18 cellular contexts compared by ENCODE assay signal in genomic region chr3:140204271-140204984, GRCh38.
DNase-seq lines count a peak whose midpoint lies in the region; ATAC-seq and TF ChIP-seq lines count a peak whose summit lies in the region.
"Had no signal": no experiment of that assay in that cellular context is flagged by ENCODE, and none has a peak within 500 bp of the region (broad histone marks: within the 10 kb centered on the region; RNA-seq: fewer than 3 reads in every experiment).

No MANE protein-coding gene starts in this region.

- H3K4me1 ChIP-seq in HUES6 (ENCODE audit: control insufficient read depth, insufficient read depth, low read length), result peaks cover 38% of the 10 kb centered on the region
- H3K4me1 ChIP-seq in iPS DF 6.9 (ENCODE audit: control insufficient read depth, insufficient read depth, low read length), result peaks cover 17% of the 10 kb centered on the region
- peaks cover 50% of the 10 kb centered on the region for H3K4me1 ChIP-seq in BE2C

- POLR2A ChIA-PET in WTC11 (lab: Charles Lee), result no interaction called here

- no peaks in the 10 kb centered on the region for H3K36me3 ChIP-seq in HUES6 (ENCODE audit: control insufficient read depth, insufficient read depth, low read length)
- no peaks in the 10 kb centered on the region for H3K36me3 ChIP-seq in iPS DF 6.9 (ENCODE audit: control insufficient read depth, insufficient read depth, low read length)
- no peaks in the 10 kb centered on the region for H3K36me3 ChIP-seq in BE2C

- CTCF ChIA-PET in WTC11 (lab: Charles Lee), result interaction anchor here (0.6 to 1.5 kb wide), 3 partner anchors 16 to 1091 kb away, joined by 3 to 4 read pairs (median 3); no protein-coding TSS in a partner anchor

- DNase-seq in ELF-1 (ENCODE audit: low read depth, low spot score), result peak; percentile 12
- DNase-seq in WTC11 (ENCODE audit: low spot score), result no peak
- peak; percentile 33 for DNase-seq in iPS DF 6.9 (ENCODE audit: low read depth, low spot score)
- no peak for DNase-seq in GM10266 (ENCODE audit: extremely low spot score)
- DNase-seq in T-helper 17 cell, result no peak
- no peak for DNase-seq in BE2C
- DNase-seq: AML-193; Calu3; CD8-positive, alpha-beta memory T cell; GM23248; KBM-7; MM.1S; NCI-H524 treated with DMSO at 0.1 percent for 48 hours; SIG-M5; SK-N-SH had no signal

- TF ChIP-seq CTCF in WTC11 (IDR thresholded peaks at IDR 0.05), result no peak
- no peak for TF ChIP-seq CTCF in GM10266 (IDR thresholded peaks at IDR 0.05; ENCODE audit: control insufficient read depth, insufficient read depth, low read depth, missing control alignments)
- no peak for TF ChIP-seq CTCF in BE2C (IDR thresholded peaks at IDR 0.05; ENCODE audit: low read depth, low read length)

- H3K27ac Mint-ChIP-seq in WTC11 (peak overlapping the region; percentile 85), T-helper 17 cell (no peak overlapping the region)
- H3K27ac Mint-ChIP-seq: CD8-positive, alpha-beta memory T cell had no signal

- H3K4me1 Mint-ChIP-seq in WTC11 (peaks cover 68% of the 10 kb centered on the region), T-helper 17 cell (no peaks in the 10 kb centered on the region)
- H3K4me1 Mint-ChIP-seq: CD8-positive, alpha-beta memory T cell had no signal

- H3K9me3 Mint-ChIP-seq in WTC11, result peaks cover 7% of the 10 kb centered on the region

- H3K9ac ChIP-seq in HUES6 (ENCODE audit: low read length), result peak overlapping the region; percentile 25
- H3K9ac ChIP-seq: GM23248, SK-N-SH had no signal

- H3K4me3 Mint-ChIP-seq in WTC11 (peak overlapping the region; percentile 19), T-helper 17 cell (no peak overlapping the region)
- H3K4me3 Mint-ChIP-seq: CD8-positive, alpha-beta memory T cell had no signal

- H3K27me3 Mint-ChIP-seq in WTC11 (ENCODE audit: low read depth), result peaks cover 21% of the 10 kb centered on the region
- H3K27me3 Mint-ChIP-seq in T-helper 17 cell, result peaks cover 7% of the 10 kb centered on the region

- no CpG with 5 or more reads among the region's 5 CpGs for whole genome bisulfite sequencing in iPS DF 6.9 (ENCODE audit: insufficient coverage, insufficient read length)

- peaks cover 5% of the 10 kb centered on the region for H3K36me3 Mint-ChIP-seq in WTC11
- H3K36me3 Mint-ChIP-seq in T-helper 17 cell (ENCODE audit: low read depth), result no peaks in the 10 kb centered on the region
- H3K36me3 Mint-ChIP-seq: CD8-positive, alpha-beta memory T cell had no signal

- no peaks in the 10 kb centered on the region for H3K27me3 ChIP-seq in HUES6 (ENCODE audit: control insufficient read depth, insufficient read depth, low read length)
- no peaks in the 10 kb centered on the region for H3K27me3 ChIP-seq in iPS DF 6.9 (ENCODE audit: control insufficient read depth, insufficient read depth, low read length)
- no peaks in the 10 kb centered on the region for H3K27me3 ChIP-seq in BE2C

- peak overlapping the region; percentile 11; the same call in 1 of the 2 replicates for H3K4me3 ChIP-seq in HUES6 (ENCODE audit: low read depth, low read length)
- H3K4me3 ChIP-seq in iPS DF 6.9 (ENCODE audit: low read length), result no peak overlapping the region
- no peak overlapping the region for H3K4me3 ChIP-seq in BE2C (ENCODE audit: low read depth, low read length)
- H3K4me3 ChIP-seq: GM23248 had no signal

- H3K9me3 ChIP-seq in HUES6 (ENCODE audit: control insufficient read depth, insufficient read depth, low read depth, low read length) (no peaks in the 10 kb centered on the region), iPS DF 6.9 (ENCODE audit: control insufficient read depth, insufficient read depth, low read length) (no peaks in the 10 kb centered on the region), T-helper 17 cell (ENCODE audit: control insufficient read depth, low read length, poor library complexity, severe bottlenecking) (no peaks in the 10 kb centered on the region), BE2C (no peaks in the 10 kb centered on the region)
- H3K9me3 ChIP-seq: SK-N-SH had no signal

- H3K27ac ChIP-seq in HUES6 (ENCODE audit: low read depth, low read length) (peak overlapping the region; percentile 55; the same call in 1 of the 2 replicates), iPS DF 6.9 (ENCODE audit: low read length) (peak overlapping the region; percentile 17)
- H3K27ac ChIP-seq: C4-2B, GM23248 had no signal

- ATAC-seq in WTC11 (peak; percentile 67), HG03460 (IDR thresholded peaks at IDR 0.05; ENCODE audit: unreplicated experiment) (no peak), T-helper 17 cell (no peak)

TF ChIP-seq in WTC11, 78 proteins besides CTCF, POLR2A, EP300 and RAD21 (continues in another document):
- TF ChIP-seq EMX1 (CRISPR knock-in tag; IDR thresholded peaks at IDR 0.05) (0 out of 2 replicates have a peak, but pooled peaks have one; percentile 52), NR3C1 (CRISPR knock-in tag; conservative IDR thresholded peaks at IDR 0.05; ENCODE audit: low read depth) (no peak), CREM (CRISPR knock-in tag; IDR thresholded peaks at IDR 0.05) (0 out of 2 replicates have a peak, but pooled peaks have one; percentile 25), FOXJ3 (CRISPR knock-in tag; IDR thresholded peaks at IDR 0.05; ENCODE audit: borderline replicate concordance) (no peak), SP1 (CRISPR knock-in tag; conservative IDR thresholded peaks at IDR 0.05) (no peak), ZBTB21 (CRISPR knock-in tag; IDR thresholded peaks at IDR 0.05; ENCODE audit: borderline replicate concordance) (no peak), ETV6 (CRISPR knock-in tag; IDR thresholded peaks at IDR 0.05) (no peak), CREB1 (CRISPR knock-in tag; IDR thresholded peaks at IDR 0.05) (no peak), AFF4 (CRISPR knock-in tag; IDR thresholded peaks at IDR 0.05; ENCODE audit: borderline replicate concordance) (no peak), USF2 (CRISPR knock-in tag; IDR thresholded peaks at IDR 0.05) (no peak), ZBTB43 (CRISPR knock-in tag; IDR thresholded peaks at IDR 0.05) (no peak), KAT7 (CRISPR knock-in tag; IDR thresholded peaks at IDR 0.05; ENCODE audit: borderline replicate concordance) (no peak), ZNF425 (CRISPR knock-in tag; conservative IDR thresholded peaks at IDR 0.05) (no peak), ZNF138 (CRISPR knock-in tag; conservative IDR thresholded peaks at IDR 0.05) (no peak)

Comparison
In these comparisons a context has a peak if more than half of its experiments do, and no peak if none do; other contexts are left out.
1. DNase-seq: peak in ELF-1 (single experiment) and iPS DF 6.9 (single experiment); none in WTC11 (single experiment), GM10266 (single experiment), T-helper 17 cell (0 of 3) and BE2C (single experiment).